In the genomic region with DNA sequence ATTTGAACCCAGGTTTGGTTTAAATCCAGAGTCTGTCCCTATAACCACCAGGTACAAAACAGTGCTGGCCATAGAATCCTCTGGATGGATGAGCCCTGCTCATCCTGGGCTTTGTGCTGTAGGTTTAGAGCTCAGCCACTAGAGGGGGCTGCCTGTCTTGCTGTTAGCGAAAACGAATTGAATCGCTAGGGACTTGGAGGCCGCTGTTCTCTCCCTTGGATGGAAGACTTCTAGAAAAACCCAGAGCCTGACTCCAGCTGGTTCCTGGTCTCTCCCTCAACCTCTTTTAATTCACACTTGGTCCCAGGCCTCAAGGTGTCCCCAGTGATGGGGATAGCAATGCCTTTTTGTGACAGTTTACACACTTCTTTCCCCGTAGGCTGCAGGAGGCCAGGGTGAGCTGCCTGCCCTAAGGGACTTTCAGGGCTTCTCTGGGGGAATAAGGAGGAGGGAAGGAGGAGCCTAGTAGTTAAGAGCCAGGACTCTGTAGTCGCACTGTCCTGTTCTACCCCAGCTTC, we compare ENCODE assay signal across 8 cellular contexts. TPM values are rescaled to one million over a fixed set of nuclear protein-coding genes. Genes with fewer than 3 reads are reported as not detected.
DNase-seq lines count a peak whose midpoint lies in the region; ATAC-seq, FAIRE-seq and TF ChIP-seq lines count a peak whose summit lies in the region.

No MANE protein-coding gene starts in this region.

- H3K4me1 Mint-ChIP-seq in stimulated activated effector memory CD8-positive, alpha-beta T cell treated with anti-CD3 and anti-CD28 coated beads, Interleukin-12 subunit alpha, Interleukin-12 subunit beta, amount 100 ng/mL, for 72 hours, result no peaks in the 10 kb centered on the region

- H3K9me3 Mint-ChIP-seq in stimulated activated effector memory CD8-positive, alpha-beta T cell treated with anti-CD3 and anti-CD28 coated beads, Interleukin-12 subunit alpha, Interleukin-12 subunit beta, amount 100 ng/mL, for 72 hours, result no peaks in the 10 kb centered on the region

- H3K27ac ChIP-seq in mesenchymal stem cell (ENCODE audit: low read length, poor library complexity, severe bottlenecking), result peak overlapping the region; percentile 86

- H3K4me3 ChIP-seq in mesenchymal stem cell (ENCODE audit: insufficient read depth in 1 of 2, low read depth in 1 of 2, low read length in 2 of 2), result no peak overlapping the region

- H3K4me3 Mint-ChIP-seq in stimulated activated effector memory CD8-positive, alpha-beta T cell treated with anti-CD3 and anti-CD28 coated beads, Interleukin-12 subunit alpha, Interleukin-12 subunit beta, amount 100 ng/mL, for 72 hours, result no peak overlapping the region

- H2AFZ ChIP-seq in mesenchymal stem cell (ENCODE audit: low read depth, low read length), result peak overlapping the region; percentile 67

- H2AK5ac ChIP-seq in mesenchymal stem cell (ENCODE audit: low read length, severe bottlenecking), result no peak overlapping the region

- peak overlapping the region; percentile 21 to 38 for H3K18ac ChIP-seq in mesenchymal stem cell (ENCODE audit: low read depth in 1 of 2, low read length in 2 of 2)

- H3K4me1 ChIP-seq in mesenchymal stem cell (ENCODE audit: control insufficient read depth, insufficient read depth, low read depth, low read length), result peaks cover 6% of the 10 kb centered on the region

- no peaks in the 10 kb centered on the region for H3K36me3 ChIP-seq in mesenchymal stem cell (ENCODE audit: control insufficient read depth in 1 of 2, insufficient read depth in 2 of 2, low read depth in 1 of 2, low read length in 2 of 2)

- H3K23ac ChIP-seq in mesenchymal stem cell (ENCODE audit: low read length in 2 of 2), result no peak overlapping the region

- no peak overlapping the region for H3K4ac ChIP-seq in mesenchymal stem cell (ENCODE audit: low read depth in 1 of 2, low read length in 2 of 2)

- H2BK12ac ChIP-seq in mesenchymal stem cell (ENCODE audit: low read length in 2 of 2), result no peak overlapping the region

- no peak overlapping the region for H3K27ac Mint-ChIP-seq in stimulated activated effector memory CD8-positive, alpha-beta T cell treated with anti-CD3 and anti-CD28 coated beads, Interleukin-12 subunit alpha, Interleukin-12 subunit beta, amount 100 ng/mL, for 72 hours

- no peak for TF ChIP-seq POLR2A in GM12891 (IDR thresholded peaks at IDR 0.05; ENCODE audit: low read depth, low read length)

- H3K27me3 ChIP-seq in mesenchymal stem cell (ENCODE audit: control insufficient read depth in 1 of 2, insufficient read depth in 1 of 2, low read length in 2 of 2), result peaks cover 0 to 38% of the 10 kb centered on the region in 2 experiments

- H3K9me3 ChIP-seq in mesenchymal stem cell (ENCODE audit: control insufficient read depth, low read length), result no peaks in the 10 kb centered on the region

- WGBS in mesenchymal stem cell, result 0% methylated on average over 5 of the region's 6 CpGs

- H3K79me1 ChIP-seq in mesenchymal stem cell (replicated peaks; ENCODE audit: low read length, poor library complexity, severe bottlenecking), result no peaks in the 10 kb centered on the region

- H4K91ac ChIP-seq in mesenchymal stem cell (ENCODE audit: low read length), result peak overlapping the region; percentile 39

- H3K9ac ChIP-seq in mesenchymal stem cell (ENCODE audit: low read length), result peak overlapping the region; percentile 60

- peak overlapping the region; percentile 80 for H4K8ac ChIP-seq in mesenchymal stem cell (ENCODE audit: low read length)

- DNase-seq in A172 (ENCODE audit: low spot score) (peak; percentile 37), GM12891 (ENCODE audit: insufficient read length, low spot score) (peak; percentile 14), NCI-H2196 (lab: John Stamatoyannopoulos, UW; ENCODE audit: unreplicated experiment) (peak; percentile 52), ecto neural progenitor cell (ENCODE audit: low spot score) (peak; percentile 72), mesenchymal stem cell (peak; percentile 74)
- DNase-seq in activated CD4-positive, alpha-beta T cell treated with anti-CD3 and anti-CD28 coated beads, Interleukin-2, amount 50 U/mL, for 4 hours, result peak; percentile 16 to 25
- peak; percentile 6 to 52 for DNase-seq in stimulated activated effector memory CD8-positive, alpha-beta T cell treated with anti-CD3 and anti-CD28 coated beads, Interleukin-12 subunit alpha, Interleukin-12 subunit beta, amount 100 ng/mL, for 72 hours (ENCODE audit: low spot score in 2 of 2)

- H2BK5ac ChIP-seq in mesenchymal stem cell (ENCODE audit: low read depth, low read length, poor library complexity, severe bottlenecking), result no peak overlapping the region

- H3K14ac ChIP-seq in mesenchymal stem cell (ENCODE audit: low read length in 2 of 2), result no peak overlapping the region

- FAIRE-seq in GM12891 (lab: Jason Lieb, UNC), result no peak

- H2BK120ac ChIP-seq in mesenchymal stem cell (ENCODE audit: low read depth, low read length), result no peak overlapping the region

- no peak overlapping the region for H3K4me2 ChIP-seq in mesenchymal stem cell (ENCODE audit: low read length, poor library complexity, severe bottlenecking)

- H2BK15ac ChIP-seq in mesenchymal stem cell (ENCODE audit: low read depth, poor library complexity, severe bottlenecking), result no peak overlapping the region

- H3K36me3 Mint-ChIP-seq in stimulated activated effector memory CD8-positive, alpha-beta T cell treated with anti-CD3 and anti-CD28 coated beads, Interleukin-12 subunit alpha, Interleukin-12 subunit beta, amount 100 ng/mL, for 72 hours, result no peaks in the 10 kb centered on the region

- peak; percentile 74 for ATAC-seq in HG02981 (IDR thresholded peaks at IDR 0.05; ENCODE audit: unreplicated experiment)
- ATAC-seq in stimulated activated effector memory CD8-positive, alpha-beta T cell treated with anti-CD3 and anti-CD28 coated beads, Interleukin-12 subunit alpha, Interleukin-12 subunit beta, amount 100 ng/mL, for 72 hours, result peak; percentile 53

TF ChIP-seq in GM12891, 5 proteins besides CTCF, POLR2A, EP300 and RAD21:
- TF ChIP-seq POLR2AphosphoS5 (IDR thresholded peaks at IDR 0.05; ENCODE audit: low read depth, low read length), result no peak
- no peak for TF ChIP-seq TAF1 (IDR thresholded peaks at IDR 0.05; ENCODE audit: low read depth, low read length)
- TF ChIP-seq POU2F2 (IDR thresholded peaks at IDR 0.05; ENCODE audit: low read depth, low read length), result no peak
- TF ChIP-seq SPI1 (IDR thresholded peaks at IDR 0.05; ENCODE audit: low read depth, low read length), result no peak
- no peak for TF ChIP-seq PAX5 (IDR thresholded peaks at IDR 0.05; ENCODE audit: insufficient read depth, low read length, severe bottlenecking)

RNA-seq across cellular contexts. Expression of a gene that starts 8.7 kb away (rescaled TPM):
- total RNA-seq in A172 (2014; rRNA removed; shearing (Covaris generic)), result 0.10 TPM in 1 of 2 replicates, not detected in the other
- not detected for polyA plus RNA-seq in GM12891 (2012; ENCODE audit: low read depth, missing spikeins)
- polyA plus RNA-seq in mesenchymal stem cell (2013, experiment 1 of 2), result not detected
- polyA plus RNA-seq in mesenchymal stem cell (2013, experiment 2 of 2), result not detected

RNA-seq across cellular contexts. Expression of a gene that starts 25.8 kb away (rescaled TPM):
- not detected in 2 replicates for total RNA-seq in A172 (2014; rRNA removed; shearing (Covaris generic))
- not detected for polyA plus RNA-seq in GM12891 (2012; ENCODE audit: low read depth, missing spikeins)
- not detected for polyA plus RNA-seq in mesenchymal stem cell (2013, experiment 1 of 2)
- polyA plus RNA-seq in mesenchymal stem cell (2013, experiment 2 of 2), result not detected

Comparison
In these comparisons a context has a peak if more than half of its experiments do, and no peak if none do; other contexts are left out.
1. DNase-seq: peak in every context shown above with its lines; median percentile 74 in mesenchymal stem cell; 72 in ecto neural progenitor cell; 52 in NCI-H2196; 37 in A172; 29 in stimulated activated effector memory CD8-positive, alpha-beta T cell treated with anti-CD3 and anti-CD28 coated beads, Interleukin-12 subunit alpha, Interleukin-12 subunit beta, amount 100 ng/mL, for 72 hours; 20 in activated CD4-positive, alpha-beta T cell treated with anti-CD3 and anti-CD28 coated beads, Interleukin-2, amount 50 U/mL, for 4 hours; 14 in GM12891.